ENCODE assay signal across 2 cellular contexts in the genomic region with DNA sequence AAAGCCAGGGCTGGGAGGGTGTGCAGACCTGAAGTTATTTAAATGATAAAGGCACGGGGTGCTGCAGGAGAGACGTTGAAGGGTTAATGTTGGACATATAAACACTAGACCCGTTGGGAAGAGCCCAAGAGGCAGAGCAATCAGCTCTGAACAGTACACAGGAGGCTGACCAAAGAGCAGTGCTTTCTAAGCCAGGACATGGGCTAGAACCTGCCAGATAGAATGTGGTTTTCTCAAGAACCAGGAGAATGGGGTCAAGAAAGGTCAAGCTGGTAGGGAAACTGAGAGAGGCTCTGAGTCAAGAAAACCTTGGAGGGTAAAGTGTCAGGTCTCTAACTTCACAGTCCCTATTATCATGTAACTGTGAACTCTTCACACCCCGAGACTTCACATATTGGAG.
TF ChIP-seq lines count a peak whose summit lies in the region.

No MANE protein-coding gene starts in this region.

TF ChIP-seq in HepG2, 621 proteins besides CTCF, POLR2A, EP300 and RAD21 (continued from another document):
- TF ChIP-seq ZNF75D (CRISPR knock-in tag; IDR thresholded peaks at IDR 0.05; ENCODE audit: borderline replicate concordance) (no peak), ZNF678 (CRISPR knock-in tag; IDR thresholded peaks at IDR 0.05) (no peak), CBX1 (IDR thresholded peaks at IDR 0.05; ENCODE audit: low read depth) (no peak), ZNF652 (CRISPR knock-in tag; IDR thresholded peaks at IDR 0.05; ENCODE audit: borderline replicate concordance, low read depth) (peak; percentile 79), ZNF749 (CRISPR knock-in tag; IDR thresholded peaks at IDR 0.05; ENCODE audit: borderline replicate concordance) (no peak)
TF ChIP-seq in HepG2: peak in this region for 1.

TF ChIP-seq in WTC11, 78 proteins besides CTCF, POLR2A, EP300 and RAD21 (continued from another document):
- TF ChIP-seq ZBTB21 (CRISPR knock-in tag; IDR thresholded peaks at IDR 0.05; ENCODE audit: borderline replicate concordance) (no peak), JUN (CRISPR knock-in tag; IDR thresholded peaks at IDR 0.05) (no peak)
